ENCODE assay signal across 8 cellular contexts in genomic region chr12:61993734-61994345, GRCh38.
DNase-seq lines count a peak whose midpoint lies in the region; ATAC-seq and TF ChIP-seq lines count a peak whose summit lies in the region.

No MANE protein-coding gene starts in this region.

- CTCF ChIA-PET in SK-N-SH (lab: Yijun Ruan, JAX): interaction anchor here (1.5 to 2.1 kb wide), 3 partner anchors 9 to 35 kb away, joined by 3 to 7 read pairs (median 5); no protein-coding TSS in a partner anchor

- no peaks in the 10 kb centered on the region for H3K36me3 Mint-ChIP-seq in CD14-positive monocyte

- peak; percentile 83 for TF ChIP-seq CTCF in CD14-positive monocyte (IDR thresholded peaks at IDR 0.05)
- TF ChIP-seq CTCF in SK-N-SH (IDR thresholded peaks at IDR 0.05): peak; percentile 59
- peak in 7 of 9 donors; percentile 26 to 65 (median 45) for TF ChIP-seq CTCF in heart right ventricle (IDR thresholded peaks at IDR 0.05)
- TF ChIP-seq CTCF in tibial nerve (IDR thresholded peaks at IDR 0.05): peak in 3 of 5 experiments; percentile 18 to 41 (median 29)
- peak in 1 of 4 experiments; percentile 21 for TF ChIP-seq CTCF in sigmoid colon (IDR thresholded peaks at IDR 0.05)

- TF ChIP-seq POLR2A in tibial nerve (IDR thresholded peaks at IDR 0.05): no peak
- no peak for TF ChIP-seq POLR2A in sigmoid colon (IDR thresholded peaks at IDR 0.05)

- peaks cover 5% of the 10 kb centered on the region for H3K4me1 Mint-ChIP-seq in CD14-positive monocyte

- no peak for DNase-seq in CD14-positive monocyte (ENCODE audit: low spot score)
- no peak for DNase-seq in SK-N-SH
- no peak for DNase-seq in heart right ventricle
- no peak for DNase-seq in tibial nerve (ENCODE audit: low spot score in 2 of 2)
- no peak for DNase-seq in sigmoid colon
- DNase-seq in activated gamma-delta T cell (lab: John Stamatoyannopoulos, UW): no peak

- POLR2A ChIA-PET in SK-N-SH (lab: Yijun Ruan, JAX): no interaction called here

- no peaks in the 10 kb centered on the region for H3K27me3 ChIP-seq in SK-N-SH (ENCODE audit: insufficient read depth)
- peaks cover 0 to 7% (median 0%) of the 10 kb centered on the region in 7 donors for H3K27me3 ChIP-seq in heart right ventricle
- no peaks in the 10 kb centered on the region for H3K27me3 ChIP-seq in tibial nerve
- no peaks in the 10 kb centered on the region for H3K27me3 ChIP-seq in sigmoid colon

- peak; percentile 64 for TF ChIP-seq RAD21 in SK-N-SH (IDR thresholded peaks at IDR 0.05; ENCODE audit: low read length)

- no peak overlapping the region for H3K9ac ChIP-seq in SK-N-SH

- ATAC-seq in GM18870 (IDR thresholded peaks at IDR 0.05; ENCODE audit: unreplicated experiment) (peak; percentile 79), HG03521 (IDR thresholded peaks at IDR 0.05; ENCODE audit: unreplicated experiment) (peak; percentile 64), heart right ventricle (peak in 2 of 8 donors; percentile 52 to 59)

- H3K36me3 ChIP-seq in SK-N-SH (replicated peaks in 1 of 2; ENCODE audit: control insufficient read depth in 1 of 2, insufficient read depth in 2 of 2, low read length in 1 of 2): no peaks in the 10 kb centered on the region
- H3K36me3 ChIP-seq in heart right ventricle: no peaks in the 10 kb centered on the region
- no peaks in the 10 kb centered on the region for H3K36me3 ChIP-seq in tibial nerve
- no peaks in the 10 kb centered on the region for H3K36me3 ChIP-seq in sigmoid colon

- no peaks in the 10 kb centered on the region for H3K79me2 ChIP-seq in SK-N-SH (ENCODE audit: insufficient read depth)

- intact Hi-C loops in CD14-positive monocyte (cut with micrococcal nuclease): no loop called here
- intact Hi-C loops in heart right ventricle (cut with DNase I): no loop called here
- intact Hi-C loops in sigmoid colon (cut with DNase I): no loop called here

- no peaks in the 10 kb centered on the region for H3K9me2 ChIP-seq in SK-N-SH

- H3K4me3 Mint-ChIP-seq in CD14-positive monocyte: no peak overlapping the region

- TF ChIP-seq EP300 in SK-N-SH (IDR thresholded peaks at IDR 0.05; ENCODE audit: borderline replicate concordance in 1 of 2, low read depth in 1 of 2, low read length in 1 of 2): no peak
- no peak for TF ChIP-seq EP300 in tibial nerve (IDR thresholded peaks at IDR 0.05)
- TF ChIP-seq EP300 in sigmoid colon (IDR thresholded peaks at IDR 0.05): no peak

- H3K4me2 ChIP-seq in SK-N-SH: no peak overlapping the region

- H3K4me3 ChIP-seq in SK-N-SH (ENCODE audit: low read depth in 2 of 2, low read length in 1 of 2): no peak overlapping the region
- no peak overlapping the region for H3K4me3 ChIP-seq in heart right ventricle
- H3K4me3 ChIP-seq in tibial nerve: no peak overlapping the region
- no peak overlapping the region for H3K4me3 ChIP-seq in sigmoid colon

- H2AFZ ChIP-seq in SK-N-SH (ENCODE audit: low read depth): no peak overlapping the region

- WGBS in SK-N-SH (ENCODE audit: low lambda C conversion rate): 0% methylated on average over 2 of the region's 2 CpGs
- 39 to 48% methylated on average over 2 of the region's 2 CpGs for WGBS in heart right ventricle, 2 donors
- 34 to 36% methylated on average over 2 of the region's 2 CpGs for WGBS in tibial nerve, 2 donors
- WGBS in sigmoid colon, 2 donors: 25 to 39% methylated on average over 2 of the region's 2 CpGs

- no peaks in the 10 kb centered on the region for H3F3A ChIP-seq in SK-N-SH (replicated peaks; ENCODE audit: insufficient read depth)

- H4K20me1 ChIP-seq in SK-N-SH (ENCODE audit: insufficient read depth): no peaks in the 10 kb centered on the region

- H3K4me1 ChIP-seq in SK-N-SH (ENCODE audit: control insufficient read depth in 1 of 2, insufficient read depth in 2 of 2, low read depth in 1 of 2, low read length in 1 of 2) (0 out of 4 replicates have a peak, but pooled peaks cover 0 to 3% of the 10 kb centered on the region in 2 experiments), heart right ventricle (peaks cover 0 to 17% (median 0%) of the 10 kb centered on the region in 9 donors), tibial nerve (no peaks in the 10 kb centered on the region), sigmoid colon (no peaks in the 10 kb centered on the region)

- H3K9me3 ChIP-seq in SK-N-SH: no peaks in the 10 kb centered on the region
- no peaks in the 10 kb centered on the region for H3K9me3 ChIP-seq in heart right ventricle
- no peaks in the 10 kb centered on the region for H3K9me3 ChIP-seq in tibial nerve
- no peaks in the 10 kb centered on the region for H3K9me3 ChIP-seq in sigmoid colon

- H3K27ac ChIP-seq in SK-N-SH (ENCODE audit: low read depth in 2 of 2, low read length in 1 of 2) (no peak overlapping the region), heart right ventricle (no peak overlapping the region), tibial nerve (no peak overlapping the region), sigmoid colon (no peak overlapping the region)

- H3K27me3 Mint-ChIP-seq in CD14-positive monocyte (ENCODE audit: low read depth in 3 of 3): peaks cover 0 to 2% (median 0%) of the 10 kb centered on the region in 3 donors

- H3K27ac Mint-ChIP-seq in CD14-positive monocyte: no peak overlapping the region

- peaks cover 0 to 2% (median 0%) of the 10 kb centered on the region in 7 donors for H3K9me3 Mint-ChIP-seq in CD14-positive monocyte

TF ChIP-seq in SK-N-SH, 30 proteins besides CTCF, POLR2A, EP300 and RAD21 (continues in another document):
- TF ChIP-seq PBX3 (IDR thresholded peaks at IDR 0.05) (no peak), SIN3A (IDR thresholded peaks at IDR 0.05; ENCODE audit: borderline replicate concordance, low read depth, low read length) (no peak), EZH2phosphoT487 (IDR thresholded peaks at IDR 0.05; ENCODE audit: borderline replicate concordance, low read depth) (no peak), ELF1 (IDR thresholded peaks at IDR 0.05) (no peak), RFX5 (IDR thresholded peaks at IDR 0.05; ENCODE audit: low read length) (no peak), CHD2 (IDR thresholded peaks at IDR 0.05; ENCODE audit: low read length, partially characterized antibody) (no peak), SMC3 (IDR thresholded peaks at IDR 0.05; ENCODE audit: low read depth, low read length) (no peak), TCF12 (IDR thresholded peaks at IDR 0.05) (no peak), FOSL2 (IDR thresholded peaks at IDR 0.05; ENCODE audit: borderline replicate concordance, low read depth) (no peak), RCOR1 (IDR thresholded peaks at IDR 0.05; ENCODE audit: low read length) (no peak), NRF1 (IDR thresholded peaks at IDR 0.05; ENCODE audit: low read depth, low read length) (no peak), REST (IDR thresholded peaks at IDR 0.05; ENCODE audit: low read depth, low read length) (no peak), FOXM1 (IDR thresholded peaks at IDR 0.05; ENCODE audit: low read depth) (no peak), GABPA (IDR thresholded peaks at IDR 0.05; ENCODE audit: low read depth) (no peak), MXI1 (IDR thresholded peaks at IDR 0.05; ENCODE audit: low read depth, low read length) (no peak)
- TF ChIP-seq, protein P1, sequence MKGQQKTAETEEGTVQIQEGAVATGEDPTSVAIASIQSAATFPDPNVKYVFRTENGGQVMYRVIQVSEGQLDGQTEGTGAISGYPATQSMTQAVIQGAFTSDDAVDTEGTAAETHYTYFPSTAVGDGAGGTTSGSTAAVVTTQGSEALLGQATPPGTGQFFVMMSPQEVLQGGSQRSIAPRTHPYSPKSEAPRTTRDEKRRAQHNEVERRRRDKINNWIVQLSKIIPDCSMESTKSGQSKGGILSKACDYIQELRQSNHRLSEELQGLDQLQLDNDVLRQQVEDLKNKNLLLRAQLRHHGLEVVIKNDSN (IDR thresholded peaks at IDR 0.05; ENCODE audit: borderline replicate concordance, low read depth): no peak
- TF ChIP-seq, protein P2, sequence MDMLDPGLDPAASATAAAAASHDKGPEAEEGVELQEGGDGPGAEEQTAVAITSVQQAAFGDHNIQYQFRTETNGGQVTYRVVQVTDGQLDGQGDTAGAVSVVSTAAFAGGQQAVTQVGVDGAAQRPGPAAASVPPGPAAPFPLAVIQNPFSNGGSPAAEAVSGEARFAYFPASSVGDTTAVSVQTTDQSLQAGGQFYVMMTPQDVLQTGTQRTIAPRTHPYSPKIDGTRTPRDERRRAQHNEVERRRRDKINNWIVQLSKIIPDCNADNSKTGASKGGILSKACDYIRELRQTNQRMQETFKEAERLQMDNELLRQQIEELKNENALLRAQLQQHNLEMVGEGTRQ (IDR thresholded peaks at IDR 0.05; ENCODE audit: borderline replicate concordance, low read depth, low read length): no peak
